ENCODE assay signal across 24 cellular contexts in the genomic region with DNA sequence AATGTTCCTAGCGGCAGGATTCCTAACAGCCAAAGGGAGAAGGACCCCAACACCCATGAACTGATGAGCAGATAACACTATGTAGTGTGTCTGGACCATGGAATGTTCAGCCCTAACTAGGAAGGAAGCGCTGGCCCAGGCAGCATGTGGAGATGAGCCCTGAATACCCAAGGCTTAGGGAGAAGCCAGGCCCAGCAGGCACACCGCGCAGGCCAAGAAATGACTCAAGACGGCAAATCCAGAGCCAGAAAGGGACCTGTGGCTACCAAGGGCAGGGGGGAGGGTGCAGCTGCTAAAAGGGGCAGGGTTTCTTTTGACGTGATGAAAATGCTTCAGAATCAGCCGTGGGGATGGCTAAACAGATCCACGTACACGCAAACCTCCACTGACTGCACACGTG. TPM values are rescaled to one million over a fixed set of nuclear protein-coding genes. Genes with fewer than 3 reads are reported as not detected.
DNase-seq lines count a peak whose midpoint lies in the region; ATAC-seq lines count a peak whose summit lies in the region.
"Had no signal": no experiment of that assay in that cellular context is flagged by ENCODE, and none has a peak within 500 bp of the region (broad histone marks: within the 10 kb centered on the region; RNA-seq: fewer than 3 reads in every experiment).

No MANE protein-coding gene starts in this region.

- DNase-seq in activated naive CD4-positive, alpha-beta T cell treated with anti-CD3 and anti-CD28 coated beads, Interleukin-2, amount 10 ng/mL, durations not matched to agents 7 days and 5 days, result no peak
- no peak for DNase-seq in activated naive CD4-positive, alpha-beta T cell (lab: John Stamatoyannopoulos, UW)
- peak; percentile 72 for DNase-seq in astrocyte of the hippocampus (ENCODE audit: low read depth, low spot score)
- DNase-seq in myocyte (ENCODE audit: low read depth), result peak; percentile 45
- DNase-seq in HAP-1 (ENCODE audit: low spot score in 2 of 2), result no peak
- no peak for DNase-seq in ureter (ENCODE audit: low spot score)
- DNase-seq: activated B cell treated with CpG ODN at 0.5 μM for 24 hours; activated gamma-delta T cell treated with Interleukin-2 at 50 U/mL for 16 hours; activated T-cell treated with anti-CD3 and anti-CD28 coated beads, Interleukin-2, amount 50 U/mL, for 1 hour; EL; HCEC 1CT; NCI-H1694; NCI-H526; SK-N-SH; stimulated activated CD4-positive, alpha-beta T cell treated with anti-CD3 and anti-CD28 coated beads, Interleukin-4, amount 100 ng/mL, for 1 hour; tibial artery had no signal

- in situ Hi-C loops in HAP-1 (cut with MboI; ENCODE audit: low sequenced_read_pairs), result no loop called here

- H3K36me3 ChIP-seq in HAP-1 (replicated peaks), result peaks cover 73% of the 10 kb centered on the region

- no peaks in the 10 kb centered on the region for H3K4me1 ChIP-seq in HAP-1

- peaks cover 45% of the 10 kb centered on the region for H3K36me3 Mint-ChIP-seq in activated naive CD4-positive, alpha-beta T cell treated with anti-CD3 and anti-CD28 coated beads, Interleukin-2, amount 10 ng/mL, durations not matched to agents 7 days and 5 days

- H3K27me3 Mint-ChIP-seq in activated naive CD4-positive, alpha-beta T cell treated with anti-CD3 and anti-CD28 coated beads, Interleukin-2, amount 10 ng/mL, durations not matched to agents 7 days and 5 days, result no peaks in the 10 kb centered on the region
- H3K27me3 Mint-ChIP-seq: activated B cell treated with CpG ODN at 0.5 μM for 24 hours; central memory CD8-positive, alpha-beta T cell; stimulated activated naive CD8-positive, alpha-beta T cell treated with anti-CD3 and anti-CD28 coated beads, Interleukin-15, Interleukin-2, amounts not matched to agents 100 ng/mL and 50 ng/mL, for 24 hours had no signal

- H3K9me3 ChIP-seq in HAP-1, result no peaks in the 10 kb centered on the region
- H3K9me3 ChIP-seq: mucosa of descending colon, SK-N-SH, tibial artery had no signal

- ATAC-seq in HG02840 (IDR thresholded peaks at IDR 0.05; ENCODE audit: low FRiP score, unreplicated experiment) (no peak), GM21723 (IDR thresholded peaks at IDR 0.05; ENCODE audit: unreplicated experiment) (no peak)
- ATAC-seq: K562, mucosa of descending colon had no signal

- CTCF ChIA-PET in activated naive CD4-positive, alpha-beta T cell treated with anti-CD3 and anti-CD28 coated beads, Interleukin-2, amount 10 ng/mL, durations not matched to agents 7 days and 5 days (lab: Charles Lee), result interaction anchor here (2.1 kb wide), 1 partner anchor 9 kb away, joined by 6 read pairs; no protein-coding TSS in a partner anchor

- no peak overlapping the region for H3K4me3 ChIP-seq in HAP-1
- H3K4me3 ChIP-seq: K562, mucosa of descending colon, smooth muscle cell, tibial artery had no signal

- H3K4me3 Mint-ChIP-seq in activated naive CD4-positive, alpha-beta T cell treated with anti-CD3 and anti-CD28 coated beads, Interleukin-2, amount 10 ng/mL, durations not matched to agents 7 days and 5 days, result no peak overlapping the region
- H3K4me3 Mint-ChIP-seq: activated B cell treated with CpG ODN at 0.5 μM for 24 hours; central memory CD8-positive, alpha-beta T cell; stimulated activated naive CD8-positive, alpha-beta T cell treated with anti-CD3 and anti-CD28 coated beads, Interleukin-15, Interleukin-2, amounts not matched to agents 100 ng/mL and 50 ng/mL, for 24 hours had no signal

- no peaks in the 10 kb centered on the region for H3K27me3 ChIP-seq in HAP-1 (ENCODE audit: low read depth)
- H3K27me3 ChIP-seq: tibial artery had no signal

- H3K27ac Mint-ChIP-seq in activated naive CD4-positive, alpha-beta T cell treated with anti-CD3 and anti-CD28 coated beads, Interleukin-2, amount 10 ng/mL, durations not matched to agents 7 days and 5 days, result peak overlapping the region; percentile 42
- H3K27ac Mint-ChIP-seq: activated B cell treated with CpG ODN at 0.5 μM for 24 hours; stimulated activated naive CD8-positive, alpha-beta T cell treated with anti-CD3 and anti-CD28 coated beads, Interleukin-15, Interleukin-2, amounts not matched to agents 100 ng/mL and 50 ng/mL, for 24 hours had no signal

- H3K9me3 Mint-ChIP-seq in activated naive CD4-positive, alpha-beta T cell treated with anti-CD3 and anti-CD28 coated beads, Interleukin-2, amount 10 ng/mL, durations not matched to agents 7 days and 5 days, result no peaks in the 10 kb centered on the region
- H3K9me3 Mint-ChIP-seq: activated B cell treated with CpG ODN at 0.5 μM for 24 hours; central memory CD8-positive, alpha-beta T cell; stimulated activated naive CD8-positive, alpha-beta T cell treated with anti-CD3 and anti-CD28 coated beads, Interleukin-15, Interleukin-2, amounts not matched to agents 100 ng/mL and 50 ng/mL, for 24 hours had no signal

- H3K4me1 Mint-ChIP-seq in activated naive CD4-positive, alpha-beta T cell treated with anti-CD3 and anti-CD28 coated beads, Interleukin-2, amount 10 ng/mL, durations not matched to agents 7 days and 5 days, result peaks cover 12% of the 10 kb centered on the region

RNA-seq across cellular contexts. Expression of gene TINCR, which starts 20.7 kb away (rescaled TPM):
- total RNA-seq in myocyte (0.05 TPM in 1 of 2 replicates, not detected in the other), ureter (5.8 TPM)
- 0.20 TPM for polyA plus RNA-seq in myocyte (2012)
- total RNA-seq: HT-29 had no signal

RNA-seq across cellular contexts. Expression of gene SAFB2, which starts 34.1 kb away (rescaled TPM):
- total RNA-seq in myocyte (30.8 and 35.1 TPM in 2 replicates), ureter (105 TPM)
- 44.0 TPM for polyA plus RNA-seq in myocyte (2012)

RNA-seq across cellular contexts. Expression of gene SAFB, which starts 34.4 kb away (rescaled TPM):
- total RNA-seq in myocyte (41.7 and 42.1 TPM in 2 replicates), ureter (90.0 TPM)
- polyA plus RNA-seq in myocyte (2012), result 49.8 TPM

Comparison
In these comparisons a context has a peak if more than half of its experiments do, and no peak if none do; other contexts are left out.
1. DNase-seq: peak in astrocyte of the hippocampus (single experiment) and myocyte (single experiment); none in activated naive CD4-positive, alpha-beta T cell treated with anti-CD3 and anti-CD28 coated beads, Interleukin-2, amount 10 ng/mL, durations not matched to agents 7 days and 5 days (single experiment), activated naive CD4-positive, alpha-beta T cell (0 of 4), HAP-1 (0 of 2) and ureter (single experiment).